In genomic region chr19:4379383-4380253, GRCh38 we compare ENCODE assay signal across 8 cellular contexts. TPM values are rescaled to one million over a fixed set of nuclear protein-coding genes. Genes with fewer than 3 reads are reported as not detected.
DNase-seq lines count a peak whose midpoint lies in the region; ATAC-seq, FAIRE-seq and TF ChIP-seq lines count a peak whose summit lies in the region.
"Had no signal": no experiment of that assay in that cellular context is flagged by ENCODE, and none has a peak within 500 bp of the region (broad histone marks: within the 10 kb centered on the region; RNA-seq: fewer than 3 reads in every experiment).

No MANE protein-coding gene starts in this region.

- H3K4me1 ChIP-seq in GM23338 (ENCODE audit: insufficient read depth), result peaks cover 26% of the 10 kb centered on the region
- H3K4me1 ChIP-seq in Peyer's patch, result peaks cover 6 to 58% (median 36%) of the 10 kb centered on the region in 4 donors
- peaks cover 45% of the 10 kb centered on the region for H3K4me1 ChIP-seq in endothelial cell of umbilical vein (ENCODE audit: control insufficient read depth, extremely low read depth, insufficient read depth, low read length)
- peaks cover 57% of the 10 kb centered on the region for H3K4me1 ChIP-seq in psoas muscle

- POLR2A ChIA-PET in endothelial cell of umbilical vein (lab: Charles Lee), result interaction anchor here (0.7 kb wide), 1 partner anchor 133 kb away, joined by 3 read pairs; the partner anchor contains the start of gene YJU2

- CTCF ChIA-PET in endothelial cell of umbilical vein (lab: Charles Lee), result interaction anchor here (0.7 to 8.7 kb wide), 6 partner anchors 10 to 184 kb away, joined by 3 to 105 read pairs (median 4); partner anchors contain the start of gene SH3GL1

- TF ChIP-seq CTCF in GM23338 (conservative IDR thresholded peaks at IDR 0.05; ENCODE audit: low read depth in 2 of 2), result no peak
- no peak for TF ChIP-seq CTCF in Peyer's patch (IDR thresholded peaks at IDR 0.05)
- no peak for TF ChIP-seq CTCF in endothelial cell of umbilical vein (IDR thresholded peaks at IDR 0.05; ENCODE audit: extremely low read depth in 1 of 2, insufficient read depth in 1 of 2, low read depth in 1 of 2, low read length in 2 of 2)
- TF ChIP-seq CTCF in psoas muscle (IDR thresholded peaks at IDR 0.05), result no peak

- no peak overlapping the region; the same call in 2 of the 3 replicates for H3K4me3 Mint-ChIP-seq in GM23338

- no peaks in the 10 kb centered on the region for H3K9me3 ChIP-seq in Peyer's patch
- H3K9me3 ChIP-seq in endothelial cell of umbilical vein (replicated peaks; ENCODE audit: control insufficient read depth, insufficient read depth, low read length), result no peaks in the 10 kb centered on the region
- no peaks in the 10 kb centered on the region for H3K9me3 ChIP-seq in psoas muscle

- H3K4me2 ChIP-seq in GM23338 (0 out of 2 replicates have a peak overlapping the region, but pooled peaks have one; percentile 43), endothelial cell of umbilical vein (ENCODE audit: insufficient read depth, low read length) (no peak overlapping the region)

- peak; percentile 12 for FAIRE-seq in endothelial cell of umbilical vein (lab: Jason Lieb, UNC)

- H3K9me3 Mint-ChIP-seq in GM23338, result no peaks in the 10 kb centered on the region

- peaks cover 22% of the 10 kb centered on the region for H3K27me3 Mint-ChIP-seq in GM23338 (ENCODE audit: insufficient read depth, low read depth, poor library complexity)

- 0 out of 2 replicates have a peak, but pooled peaks cover 9% of the 10 kb centered on the region for H3F3A ChIP-seq in GM23338 (replicated peaks; ENCODE audit: low read depth)

- H3K36me3 Mint-ChIP-seq in GM23338 (ENCODE audit: low read depth), result 0 out of 3 replicates have a peak, but pooled peaks cover 6% of the 10 kb centered on the region

- 16 to 24% (median 18%) methylated on average over 19 to 20 of the region's 20 CpGs for WGBS in psoas muscle, 3 donors

- no peaks in the 10 kb centered on the region for H3K9me1 ChIP-seq in endothelial cell of umbilical vein (replicated peaks; ENCODE audit: control insufficient read depth, extremely low read depth, insufficient read depth, low read length)

- H4K20me1 ChIP-seq in GM23338 (replicated peaks; ENCODE audit: insufficient read depth), result peaks cover 41% of the 10 kb centered on the region
- no peaks in the 10 kb centered on the region for H4K20me1 ChIP-seq in endothelial cell of umbilical vein (replicated peaks; ENCODE audit: control insufficient read depth, extremely low read depth, insufficient read depth, low read length)

- H3K4me1 Mint-ChIP-seq in GM23338, result peaks cover 46% of the 10 kb centered on the region

- ATAC-seq in GM23338, result no peak
- peak; percentile 73 to 77 (median 74) for ATAC-seq in psoas muscle
- ATAC-seq in HG03354 (IDR thresholded peaks at IDR 0.05; ENCODE audit: poor library complexity, severe bottlenecking, unreplicated experiment), result no peak

- H3K27ac Mint-ChIP-seq in GM23338, result no peak overlapping the region

- DNase-seq in GM23338 (ENCODE audit: low spot score) (no peak), Peyer's patch (peak in 2 of 3 donors; percentile 75 to 76), endothelial cell of umbilical vein (ENCODE audit: low read depth, low spot score) (peak; percentile 38), psoas muscle (peak; percentile 84 to 93), HuH-7 (ENCODE audit: low spot score) (no peak), NCI-H446 (lab: John Stamatoyannopoulos, UW) (no peak)

- H3K36me3 ChIP-seq in GM23338 (ENCODE audit: insufficient read depth), result no peaks in the 10 kb centered on the region
- peaks cover 0 to 11% (median 0%) of the 10 kb centered on the region in 3 donors for H3K36me3 ChIP-seq in Peyer's patch
- peaks cover 0 to 13% of the 10 kb centered on the region in 2 experiments for H3K36me3 ChIP-seq in endothelial cell of umbilical vein (ENCODE audit: control insufficient read depth in 2 of 2, extremely low read depth in 1 of 2, insufficient read depth in 2 of 2, low read length in 2 of 2)
- peaks cover 0 to 15% of the 10 kb centered on the region in 2 donors for H3K36me3 ChIP-seq in psoas muscle (ENCODE audit: insufficient read depth in 1 of 2, low read depth in 1 of 2)

- no peaks in the 10 kb centered on the region for H3K9me2 ChIP-seq in GM23338 (ENCODE audit: insufficient read depth)

- H3K27me3 ChIP-seq in GM23338 (ENCODE audit: insufficient read depth), result no peaks in the 10 kb centered on the region
- H3K27me3 ChIP-seq in Peyer's patch, result no peaks in the 10 kb centered on the region
- H3K27me3 ChIP-seq in endothelial cell of umbilical vein (ENCODE audit: control insufficient read depth in 2 of 2, insufficient read depth in 2 of 2, low read length in 2 of 2), result no peaks in the 10 kb centered on the region
- no peaks in the 10 kb centered on the region for H3K27me3 ChIP-seq in psoas muscle (ENCODE audit: insufficient read depth in 3 of 3, low read length in 2 of 3)

- no TSS peak for BruUV-seq in endothelial cell of umbilical vein (replicated peaks; lab: Mats Ljungman, UMichigan)

- no peak overlapping the region for H3K9ac ChIP-seq in endothelial cell of umbilical vein (replicated peaks; ENCODE audit: extremely low read depth, insufficient read depth, low read length)

- intact Hi-C loops in endothelial cell of umbilical vein (cut with micrococcal nuclease) (no loop called here), psoas muscle (cut with DNase I) (no loop called here)

- H2AFZ ChIP-seq in GM23338 (no peak overlapping the region), endothelial cell of umbilical vein (ENCODE audit: low read depth, low read length) (no peak overlapping the region)

- TF ChIP-seq POLR2A in Peyer's patch (IDR thresholded peaks at IDR 0.05) (no peak), endothelial cell of umbilical vein (IDR thresholded peaks at IDR 0.05; ENCODE audit: low read depth, low read length) (no peak)

- H3K79me2 ChIP-seq in GM23338 (replicated peaks; ENCODE audit: insufficient read depth), result peaks cover 84% of the 10 kb centered on the region
- peaks cover 90% of the 10 kb centered on the region for H3K79me2 ChIP-seq in endothelial cell of umbilical vein (ENCODE audit: control insufficient read depth, insufficient read depth, low read length)

- dilution Hi-C loops in endothelial cell of umbilical vein (cut with MboI; ENCODE audit: extremely low pct_ligation_motif_present, low sequenced_read_pairs), result no loop called here

- no peak overlapping the region for H3K4me3 ChIP-seq in GM23338
- H3K4me3 ChIP-seq in Peyer's patch, result peak overlapping the region in 2 of 4 donors; percentile 5 to 24
- no peak overlapping the region for H3K4me3 ChIP-seq in endothelial cell of umbilical vein (replicated peaks in 1 of 3; ENCODE audit: insufficient read depth in 1 of 3, low read depth in 1 of 3, low read length in 3 of 3)
- no peak overlapping the region for H3K4me3 ChIP-seq in psoas muscle
- H3K4me3 ChIP-seq: SK-N-MC had no signal

- H3K27ac ChIP-seq in GM23338 (ENCODE audit: low read depth) (no peak overlapping the region; the same call in 1 of the 2 replicates), Peyer's patch (peak overlapping the region; percentile 67 to 79 (median 70)), endothelial cell of umbilical vein (ENCODE audit: insufficient read depth, low read depth, low read length) (no peak overlapping the region), psoas muscle (peak overlapping the region; percentile 85)
- H3K27ac ChIP-seq: SK-N-MC had no signal

RNA-seq across cellular contexts. Expression of gene SH3GL1, which starts 20.7 kb away (rescaled TPM):
- 85.8 and 89.5 TPM in 2 replicates for total RNA-seq in GM23338 (2014; rRNA removed; shearing (Covaris generic))
- 73.1 and 75.6 TPM in 2 replicates for polyA plus RNA-seq in GM23338 (2016; fragmentation: Nextera tagmentation; extraction: Ambion mirVana)
- total RNA-seq in Peyer's patch, result 100 to 1,000 TPM in 1 of 4 donors, 10 to 100 TPM in 3; 69.3 to 102 (median 73.9) TPM
- 143 and 153 TPM in 2 replicates for total RNA-seq in endothelial cell of umbilical vein
- polyA plus RNA-seq in endothelial cell of umbilical vein, result 145 and 191 TPM in 2 replicates
- 113 and 139 TPM in 2 replicates for polyA plus RNA-seq in endothelial cell of umbilical vein (2011; cell fraction: cytosol; rRNA removed)
- 94.1 and 103 TPM in 2 replicates for polyA plus RNA-seq in endothelial cell of umbilical vein (2011; cell fraction: nucleus; rRNA removed)
- 124 and 164 TPM in 2 replicates for polyA plus RNA-seq in endothelial cell of umbilical vein (2012)
- polyA minus RNA-seq in endothelial cell of umbilical vein, result 51.2 and 68.4 TPM in 2 replicates
- 43.0 TPM for polyA minus RNA-seq in endothelial cell of umbilical vein (2011; cell fraction: cytosol; rRNA and poly(A)+ RNA removed)
- 32.8 and 43.7 TPM in 2 replicates for polyA minus RNA-seq in endothelial cell of umbilical vein (2011; cell fraction: nucleus; rRNA and poly(A)+ RNA removed)
- total RNA-seq in psoas muscle, result 10 to 100 TPM; 16.0 to 26.6 (median 21.6) TPM
- 10 to 100 TPM; 18.2 to 85.6 (median 27.1) TPM for polyA plus RNA-seq in psoas muscle

RNA-seq across cellular contexts. Expression of gene CHAF1A, which starts 22.8 kb away (rescaled TPM):
- total RNA-seq in GM23338 (2014; rRNA removed; shearing (Covaris generic)), result 84.1 and 113 TPM in 2 replicates
- 109 and 125 TPM in 2 replicates for polyA plus RNA-seq in GM23338 (2016; fragmentation: Nextera tagmentation; extraction: Ambion mirVana)
- 10 to 100 TPM in 3 of 4 donors, 1 to 10 TPM in 1; 7.5 to 66.8 (median 14.4) TPM for total RNA-seq in Peyer's patch
- total RNA-seq in endothelial cell of umbilical vein, result 44.5 and 47.8 TPM in 2 replicates
- 19.5 and 32.1 TPM in 2 replicates for polyA plus RNA-seq in endothelial cell of umbilical vein
- 22.2 and 23.4 TPM in 2 replicates for polyA plus RNA-seq in endothelial cell of umbilical vein (2011; cell fraction: cytosol; rRNA removed)
- polyA plus RNA-seq in endothelial cell of umbilical vein (2011; cell fraction: nucleus; rRNA removed), result 32.5 and 36.1 TPM in 2 replicates
- polyA plus RNA-seq in endothelial cell of umbilical vein (2012), result 16.4 and 24.5 TPM in 2 replicates
- 11.2 and 20.1 TPM in 2 replicates for polyA minus RNA-seq in endothelial cell of umbilical vein
- 70.6 TPM for polyA minus RNA-seq in endothelial cell of umbilical vein (2011; cell fraction: cytosol; rRNA and poly(A)+ RNA removed)
- 20.4 and 33.6 TPM in 2 replicates for polyA minus RNA-seq in endothelial cell of umbilical vein (2011; cell fraction: nucleus; rRNA and poly(A)+ RNA removed)
- total RNA-seq in psoas muscle, result 10 to 100 TPM in 1 of 4 donors, 1 to 10 TPM in 3; 5.6 to 10.3 (median 7.7) TPM
- polyA plus RNA-seq in psoas muscle, result 10 to 100 TPM in 1 of 3 donors, 1 to 10 TPM in 2; 5.9 to 12.8 (median 6.4) TPM

RNA-seq across cellular contexts. Expression of gene MPND, which starts 36.3 kb away (rescaled TPM):
- 9.1 and 15.6 TPM in 2 replicates for total RNA-seq in GM23338 (2014; rRNA removed; shearing (Covaris generic))
- 11.8 and 22.5 TPM in 2 replicates for polyA plus RNA-seq in GM23338 (2016; fragmentation: Nextera tagmentation; extraction: Ambion mirVana)
- total RNA-seq in Peyer's patch, result 10 to 100 TPM in 3 of 4 donors, 1 to 10 TPM in 1; 8.3 to 26.1 (median 20.8) TPM
- 21.1 and 22.1 TPM in 2 replicates for total RNA-seq in endothelial cell of umbilical vein
- 13.8 and 14.8 TPM in 2 replicates for polyA plus RNA-seq in endothelial cell of umbilical vein
- 9.0 and 11.6 TPM in 2 replicates for polyA plus RNA-seq in endothelial cell of umbilical vein (2011; cell fraction: cytosol; rRNA removed)
- 6.7 and 7.7 TPM in 2 replicates for polyA plus RNA-seq in endothelial cell of umbilical vein (2011; cell fraction: nucleus; rRNA removed)
- polyA plus RNA-seq in endothelial cell of umbilical vein (2012), result 13.3 and 22.7 TPM in 2 replicates
- 7.7 and 11.2 TPM in 2 replicates for polyA minus RNA-seq in endothelial cell of umbilical vein
- 8.4 TPM for polyA minus RNA-seq in endothelial cell of umbilical vein (2011; cell fraction: cytosol; rRNA and poly(A)+ RNA removed)
- 1.8 and 6.9 TPM in 2 replicates for polyA minus RNA-seq in endothelial cell of umbilical vein (2011; cell fraction: nucleus; rRNA and poly(A)+ RNA removed)
- total RNA-seq in psoas muscle, result 10 to 100 TPM; 10.3 to 16.4 (median 13.2) TPM
- polyA plus RNA-seq in psoas muscle, result 10 to 100 TPM in 1 of 3 donors, 1 to 10 TPM in 2; 7.4 to 12.4 (median 9.7) TPM

RNA-seq across cellular contexts. Expression of gene STAP2, which starts 41.0 kb away (rescaled TPM):
- 9.2 and 15.1 TPM in 2 replicates for total RNA-seq in GM23338 (2014; rRNA removed; shearing (Covaris generic))
- polyA plus RNA-seq in GM23338 (2016; fragmentation: Nextera tagmentation; extraction: Ambion mirVana) (20.7 and 21.7 TPM in 2 replicates), endothelial cell of umbilical vein (21.7 and 21.8 TPM in 2 replicates), psoas muscle (1 to 10 TPM in 1 of 3 donors, under 1 TPM in 2; 0.31 to 1.2 (median 0.53) TPM)
- total RNA-seq in Peyer's patch (100 to 1,000 TPM in 3 of 4 donors, 10 to 100 TPM in 1; 90.8 to 227 (median 134) TPM), endothelial cell of umbilical vein (11.8 and 12.2 TPM in 2 replicates), psoas muscle (1 to 10 TPM in 2 of 4 donors, under 1 TPM in 2; 0.60 to 3.7 (median 1.2) TPM)
- polyA plus RNA-seq in endothelial cell of umbilical vein (2011; cell fraction: cytosol; rRNA removed), result 14.2 and 17.3 TPM in 2 replicates
- 20.5 and 24.1 TPM in 2 replicates for polyA plus RNA-seq in endothelial cell of umbilical vein (2011; cell fraction: nucleus; rRNA removed)
- 7.2 and 18.3 TPM in 2 replicates for polyA plus RNA-seq in endothelial cell of umbilical vein (2012)
- 8.1 and 11.6 TPM in 2 replicates for polyA minus RNA-seq in endothelial cell of umbilical vein
- not detected for polyA minus RNA-seq in endothelial cell of umbilical vein (2011; cell fraction: cytosol; rRNA and poly(A)+ RNA removed)
- 3.0 and 6.0 TPM in 2 replicates for polyA minus RNA-seq in endothelial cell of umbilical vein (2011; cell fraction: nucleus; rRNA and poly(A)+ RNA removed)

Comparison
In these comparisons a context has a peak if more than half of its experiments do, and no peak if none do; other contexts are left out.
1. ATAC-seq: peak in psoas muscle (4 of 4); none in GM23338 (single experiment) and HG03354 (single experiment).
2. DNase-seq: peak in Peyer's patch (2 of 3), endothelial cell of umbilical vein (single experiment) and psoas muscle (2 of 2); none in GM23338 (single experiment), HuH-7 (single experiment) and NCI-H446 (0 of 2).
3. H3K27ac ChIP-seq: peak in Peyer's patch (4 of 4) and psoas muscle (single experiment); none in GM23338 (single experiment) and endothelial cell of umbilical vein (single experiment).